Comparison of ENCODE assay signal across 1 cellular context in genomic region chr5:60944904-60945759, GRCh38.
TF ChIP-seq lines count a peak whose summit lies in the region.

A gene with protein sequence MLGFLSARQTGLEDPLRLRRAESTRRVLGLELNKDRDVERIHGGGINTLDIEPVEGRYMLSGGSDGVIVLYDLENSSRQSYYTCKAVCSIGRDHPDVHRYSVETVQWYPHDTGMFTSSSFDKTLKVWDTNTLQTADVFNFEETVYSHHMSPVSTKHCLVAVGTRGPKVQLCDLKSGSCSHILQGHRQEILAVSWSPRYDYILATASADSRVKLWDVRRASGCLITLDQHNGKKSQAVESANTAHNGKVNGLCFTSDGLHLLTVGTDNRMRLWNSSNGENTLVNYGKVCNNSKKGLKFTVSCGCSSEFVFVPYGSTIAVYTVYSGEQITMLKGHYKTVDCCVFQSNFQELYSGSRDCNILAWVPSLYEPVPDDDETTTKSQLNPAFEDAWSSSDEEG (minus strand): TSS chr5:60945070. CDS start chr5:60945008, 62 bp downstream.
A gene with protein sequence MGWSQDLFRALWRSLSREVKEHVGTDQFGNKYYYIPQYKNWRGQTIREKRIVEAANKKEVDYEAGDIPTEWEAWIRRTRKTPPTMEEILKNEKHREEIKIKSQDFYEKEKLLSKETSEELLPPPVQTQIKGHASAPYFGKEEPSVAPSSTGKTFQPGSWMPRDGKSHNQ (plus strand): TSS chr5:60945205. CDS start chr5:60945256, 51 bp downstream.

TF ChIP-seq in WTC11, 78 proteins besides CTCF, POLR2A, EP300 and RAD21 (continued from another document and continues in another):
- TF ChIP-seq, protein P1, sequence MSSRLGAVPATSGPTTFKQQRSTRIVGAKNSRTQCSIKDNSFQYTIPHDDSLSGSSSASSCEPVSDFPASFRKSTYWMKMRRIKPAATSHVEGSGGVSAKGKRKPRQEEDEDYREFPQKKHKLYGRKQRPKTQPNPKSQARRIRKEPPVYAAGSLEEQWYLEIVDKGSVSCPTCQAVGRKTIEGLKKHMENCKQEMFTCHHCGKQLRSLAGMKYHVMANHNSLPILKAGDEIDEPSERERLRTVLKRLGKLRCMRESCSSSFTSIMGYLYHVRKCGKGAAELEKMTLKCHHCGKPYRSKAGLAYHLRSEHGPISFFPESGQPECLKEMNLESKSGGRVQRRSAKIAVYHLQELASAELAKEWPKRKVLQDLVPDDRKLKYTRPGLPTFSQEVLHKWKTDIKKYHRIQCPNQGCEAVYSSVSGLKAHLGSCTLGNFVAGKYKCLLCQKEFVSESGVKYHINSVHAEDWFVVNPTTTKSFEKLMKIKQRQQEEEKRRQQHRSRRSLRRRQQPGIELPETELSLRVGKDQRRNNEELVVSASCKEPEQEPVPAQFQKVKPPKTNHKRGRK (CRISPR knock-in tag; IDR thresholded peaks at IDR 0.05; ENCODE audit: borderline replicate concordance): no peak
- TF ChIP-seq NFATC4 (CRISPR knock-in tag; IDR thresholded peaks at IDR 0.05): no peak
- TF ChIP-seq, protein P2, sequence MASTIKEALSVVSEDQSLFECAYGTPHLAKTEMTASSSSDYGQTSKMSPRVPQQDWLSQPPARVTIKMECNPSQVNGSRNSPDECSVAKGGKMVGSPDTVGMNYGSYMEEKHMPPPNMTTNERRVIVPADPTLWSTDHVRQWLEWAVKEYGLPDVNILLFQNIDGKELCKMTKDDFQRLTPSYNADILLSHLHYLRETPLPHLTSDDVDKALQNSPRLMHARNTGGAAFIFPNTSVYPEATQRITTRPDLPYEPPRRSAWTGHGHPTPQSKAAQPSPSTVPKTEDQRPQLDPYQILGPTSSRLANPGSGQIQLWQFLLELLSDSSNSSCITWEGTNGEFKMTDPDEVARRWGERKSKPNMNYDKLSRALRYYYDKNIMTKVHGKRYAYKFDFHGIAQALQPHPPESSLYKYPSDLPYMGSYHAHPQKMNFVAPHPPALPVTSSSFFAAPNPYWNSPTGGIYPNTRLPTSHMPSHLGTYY (CRISPR knock-in tag; IDR thresholded peaks at IDR 0.05): no peak
- TF ChIP-seq, protein P3, sequence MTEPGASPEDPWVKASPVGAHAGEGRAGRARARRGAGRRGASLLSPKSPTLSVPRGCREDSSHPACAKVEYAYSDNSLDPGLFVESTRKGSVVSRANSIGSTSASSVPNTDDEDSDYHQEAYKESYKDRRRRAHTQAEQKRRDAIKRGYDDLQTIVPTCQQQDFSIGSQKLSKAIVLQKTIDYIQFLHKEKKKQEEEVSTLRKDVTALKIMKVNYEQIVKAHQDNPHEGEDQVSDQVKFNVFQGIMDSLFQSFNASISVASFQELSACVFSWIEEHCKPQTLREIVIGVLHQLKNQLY (CRISPR knock-in tag; IDR thresholded peaks at IDR 0.05): no peak
- TF ChIP-seq FOXP1 (CRISPR knock-in tag; IDR thresholded peaks at IDR 0.05; ENCODE audit: borderline replicate concordance): peak; percentile 33; the same call in 1 of the 2 replicates
- 0 out of 2 replicates have a peak, but pooled peaks have one; percentile 63 for TF ChIP-seq RELA (CRISPR knock-in tag; IDR thresholded peaks at IDR 0.05; ENCODE audit: borderline replicate concordance)
- TF ChIP-seq FOXP4 (CRISPR knock-in tag; IDR thresholded peaks at IDR 0.05): peak; percentile 77; the same call in 1 of the 2 replicates
- TF ChIP-seq GABPB1 (CRISPR knock-in tag; IDR thresholded peaks at IDR 0.05): peak; percentile 43
- 0 out of 2 replicates have a peak, but pooled peaks have one; percentile 37 for TF ChIP-seq TCF7 (CRISPR knock-in tag; IDR thresholded peaks at IDR 0.05; ENCODE audit: low read depth)
- TF ChIP-seq E2F1 (CRISPR knock-in tag; IDR thresholded peaks at IDR 0.05): 0 out of 2 replicates have a peak, but pooled peaks have one; percentile 59
- TF ChIP-seq HMGA2 (CRISPR knock-in tag; IDR thresholded peaks at IDR 0.05): no peak
- no peak for TF ChIP-seq PREB (CRISPR knock-in tag; IDR thresholded peaks at IDR 0.05; ENCODE audit: borderline replicate concordance)
- TF ChIP-seq, protein P4, sequence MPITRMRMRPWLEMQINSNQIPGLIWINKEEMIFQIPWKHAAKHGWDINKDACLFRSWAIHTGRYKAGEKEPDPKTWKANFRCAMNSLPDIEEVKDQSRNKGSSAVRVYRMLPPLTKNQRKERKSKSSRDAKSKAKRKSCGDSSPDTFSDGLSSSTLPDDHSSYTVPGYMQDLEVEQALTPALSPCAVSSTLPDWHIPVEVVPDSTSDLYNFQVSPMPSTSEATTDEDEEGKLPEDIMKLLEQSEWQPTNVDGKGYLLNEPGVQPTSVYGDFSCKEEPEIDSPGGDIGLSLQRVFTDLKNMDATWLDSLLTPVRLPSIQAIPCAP (CRISPR knock-in tag; IDR thresholded peaks at IDR 0.05): peak; percentile 88; the same call in 1 of the 2 replicates
- TF ChIP-seq, protein P5, sequence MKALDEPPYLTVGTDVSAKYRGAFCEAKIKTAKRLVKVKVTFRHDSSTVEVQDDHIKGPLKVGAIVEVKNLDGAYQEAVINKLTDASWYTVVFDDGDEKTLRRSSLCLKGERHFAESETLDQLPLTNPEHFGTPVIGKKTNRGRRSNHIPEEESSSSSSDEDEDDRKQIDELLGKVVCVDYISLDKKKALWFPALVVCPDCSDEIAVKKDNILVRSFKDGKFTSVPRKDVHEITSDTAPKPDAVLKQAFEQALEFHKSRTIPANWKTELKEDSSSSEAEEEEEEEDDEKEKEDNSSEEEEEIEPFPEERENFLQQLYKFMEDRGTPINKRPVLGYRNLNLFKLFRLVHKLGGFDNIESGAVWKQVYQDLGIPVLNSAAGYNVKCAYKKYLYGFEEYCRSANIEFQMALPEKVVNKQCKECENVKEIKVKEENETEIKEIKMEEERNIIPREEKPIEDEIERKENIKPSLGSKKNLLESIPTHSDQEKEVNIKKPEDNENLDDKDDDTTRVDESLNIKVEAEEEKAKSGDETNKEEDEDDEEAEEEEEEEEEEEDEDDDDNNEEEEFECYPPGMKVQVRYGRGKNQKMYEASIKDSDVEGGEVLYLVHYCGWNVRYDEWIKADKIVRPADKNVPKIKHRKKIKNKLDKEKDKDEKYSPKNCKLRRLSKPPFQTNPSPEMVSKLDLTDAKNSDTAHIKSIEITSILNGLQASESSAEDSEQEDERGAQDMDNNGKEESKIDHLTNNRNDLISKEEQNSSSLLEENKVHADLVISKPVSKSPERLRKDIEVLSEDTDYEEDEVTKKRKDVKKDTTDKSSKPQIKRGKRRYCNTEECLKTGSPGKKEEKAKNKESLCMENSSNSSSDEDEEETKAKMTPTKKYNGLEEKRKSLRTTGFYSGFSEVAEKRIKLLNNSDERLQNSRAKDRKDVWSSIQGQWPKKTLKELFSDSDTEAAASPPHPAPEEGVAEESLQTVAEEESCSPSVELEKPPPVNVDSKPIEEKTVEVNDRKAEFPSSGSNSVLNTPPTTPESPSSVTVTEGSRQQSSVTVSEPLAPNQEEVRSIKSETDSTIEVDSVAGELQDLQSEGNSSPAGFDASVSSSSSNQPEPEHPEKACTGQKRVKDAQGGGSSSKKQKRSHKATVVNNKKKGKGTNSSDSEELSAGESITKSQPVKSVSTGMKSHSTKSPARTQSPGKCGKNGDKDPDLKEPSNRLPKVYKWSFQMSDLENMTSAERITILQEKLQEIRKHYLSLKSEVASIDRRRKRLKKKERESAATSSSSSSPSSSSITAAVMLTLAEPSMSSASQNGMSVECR (CRISPR knock-in tag; IDR thresholded peaks at IDR 0.05; ENCODE audit: borderline replicate concordance): peak; percentile 92
- TF ChIP-seq, protein P6, sequence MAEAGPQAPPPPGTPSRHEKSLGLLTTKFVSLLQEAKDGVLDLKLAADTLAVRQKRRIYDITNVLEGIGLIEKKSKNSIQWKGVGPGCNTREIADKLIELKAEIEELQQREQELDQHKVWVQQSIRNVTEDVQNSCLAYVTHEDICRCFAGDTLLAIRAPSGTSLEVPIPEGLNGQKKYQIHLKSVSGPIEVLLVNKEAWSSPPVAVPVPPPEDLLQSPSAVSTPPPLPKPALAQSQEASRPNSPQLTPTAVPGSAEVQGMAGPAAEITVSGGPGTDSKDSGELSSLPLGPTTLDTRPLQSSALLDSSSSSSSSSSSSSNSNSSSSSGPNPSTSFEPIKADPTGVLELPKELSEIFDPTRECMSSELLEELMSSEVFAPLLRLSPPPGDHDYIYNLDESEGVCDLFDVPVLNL (CRISPR knock-in tag; IDR thresholded peaks at IDR 0.05; ENCODE audit: borderline replicate concordance, low read depth): no peak
- TF ChIP-seq ATF6 (CRISPR knock-in tag; IDR thresholded peaks at IDR 0.05): no peak
- peak; percentile 34 for TF ChIP-seq ETV6 (CRISPR knock-in tag; IDR thresholded peaks at IDR 0.05)
- TF ChIP-seq MAX (CRISPR knock-in tag; IDR thresholded peaks at IDR 0.05): peak; percentile 87
- TF ChIP-seq USF2 (CRISPR knock-in tag; IDR thresholded peaks at IDR 0.05): no peak
- TF ChIP-seq, protein P7, sequence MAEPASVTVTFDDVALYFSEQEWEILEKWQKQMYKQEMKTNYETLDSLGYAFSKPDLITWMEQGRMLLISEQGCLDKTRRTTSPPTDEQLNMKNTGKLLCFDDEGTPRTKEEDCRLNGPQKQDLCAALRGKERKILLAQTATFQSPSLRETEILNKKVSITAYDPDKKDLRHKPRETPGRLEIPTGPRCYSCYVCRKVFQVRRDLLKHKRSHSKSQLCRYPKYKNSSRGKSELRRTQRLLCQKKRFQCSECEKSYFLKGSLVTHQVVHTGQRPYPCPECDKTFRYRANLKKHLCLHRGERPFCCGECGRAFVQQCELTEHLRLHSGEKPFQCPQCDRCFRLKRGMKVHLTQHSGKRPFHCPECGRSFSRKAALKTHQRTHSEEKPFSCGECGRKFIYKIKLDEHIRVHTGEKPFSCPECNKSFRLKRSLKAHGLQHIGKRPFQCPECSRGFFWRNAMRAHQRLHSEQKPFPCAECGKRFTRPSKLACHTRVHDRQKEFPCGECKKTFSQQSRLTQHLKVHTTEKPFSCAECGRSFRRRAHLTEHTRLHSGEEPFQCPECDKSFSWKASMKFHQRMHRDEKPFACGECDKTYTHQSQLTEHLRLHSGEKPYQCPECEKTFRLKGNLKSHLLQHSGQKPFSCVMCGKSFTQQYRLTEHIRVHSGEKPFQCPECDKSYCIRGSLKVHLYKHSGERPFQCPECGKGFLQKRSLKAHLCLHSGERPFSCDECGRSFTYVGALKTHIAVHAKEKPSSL (CRISPR knock-in tag; conservative IDR thresholded peaks at IDR 0.05): no peak
- TF ChIP-seq, protein P8, sequence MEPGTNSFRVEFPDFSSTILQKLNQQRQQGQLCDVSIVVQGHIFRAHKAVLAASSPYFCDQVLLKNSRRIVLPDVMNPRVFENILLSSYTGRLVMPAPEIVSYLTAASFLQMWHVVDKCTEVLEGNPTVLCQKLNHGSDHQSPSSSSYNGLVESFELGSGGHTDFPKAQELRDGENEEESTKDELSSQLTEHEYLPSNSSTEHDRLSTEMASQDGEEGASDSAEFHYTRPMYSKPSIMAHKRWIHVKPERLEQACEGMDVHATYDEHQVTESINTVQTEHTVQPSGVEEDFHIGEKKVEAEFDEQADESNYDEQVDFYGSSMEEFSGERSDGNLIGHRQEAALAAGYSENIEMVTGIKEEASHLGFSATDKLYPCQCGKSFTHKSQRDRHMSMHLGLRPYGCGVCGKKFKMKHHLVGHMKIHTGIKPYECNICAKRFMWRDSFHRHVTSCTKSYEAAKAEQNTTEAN (CRISPR knock-in tag; IDR thresholded peaks at IDR 0.05): no peak
- TF ChIP-seq NFE2L1 (CRISPR knock-in tag; IDR thresholded peaks at IDR 0.05): no peak; the same call in 1 of the 2 replicates
- 0 out of 2 replicates have a peak, but pooled peaks have one; percentile 12 for TF ChIP-seq TEAD1 (CRISPR knock-in tag; IDR thresholded peaks at IDR 0.05)
- no peak for TF ChIP-seq EMX1 (CRISPR knock-in tag; IDR thresholded peaks at IDR 0.05)
